22 cellular contexts compared by ENCODE assay signal in the genomic region with DNA sequence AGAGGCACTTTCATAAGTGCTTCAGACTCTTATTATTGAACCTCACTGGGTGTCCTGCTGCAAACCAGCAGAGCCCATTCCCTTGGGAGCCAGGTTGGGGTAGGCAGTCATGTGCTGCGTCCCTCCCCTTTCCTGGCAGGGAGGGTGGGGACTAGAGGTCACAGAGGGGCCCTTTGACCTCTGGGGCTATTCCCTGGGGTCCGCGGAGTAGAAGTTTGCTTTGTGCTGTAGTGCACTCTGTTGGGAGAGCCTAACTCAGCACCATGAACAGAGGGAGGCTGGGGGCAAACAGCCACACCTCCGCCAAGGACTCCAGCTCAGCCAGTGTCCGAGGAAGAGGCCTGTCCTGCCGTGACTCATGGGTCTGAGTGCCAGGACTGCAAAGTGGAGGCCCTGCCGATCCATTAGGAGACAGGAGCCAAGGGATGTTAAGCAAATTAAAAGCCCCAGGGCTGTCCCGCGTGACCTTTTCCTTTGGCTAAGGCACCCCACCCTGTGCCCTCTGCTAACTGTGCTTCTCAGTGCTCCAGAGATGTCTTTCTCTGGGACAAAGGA. TPM values are rescaled to one million over a fixed set of nuclear protein-coding genes. Genes with fewer than 3 reads are reported as not detected.
DNase-seq lines count a peak whose midpoint lies in the region; ATAC-seq and TF ChIP-seq lines count a peak whose summit lies in the region.
"Had no signal": no experiment of that assay in that cellular context is flagged by ENCODE, and none has a peak within 500 bp of the region (broad histone marks: within the 10 kb centered on the region; RNA-seq: fewer than 3 reads in every experiment).

No MANE protein-coding gene starts in this region.

- CTCF ChIA-PET in CD8-positive, alpha-beta T cell (lab: Charles Lee), result no interaction called here

- H3K36me3 Mint-ChIP-seq in glutamatergic neuron (ENCODE audit: unreplicated experiment), result no peaks in the 10 kb centered on the region
- no peaks in the 10 kb centered on the region for H3K36me3 Mint-ChIP-seq in CD8-positive, alpha-beta T cell

- no peak overlapping the region for H3K4me3 Mint-ChIP-seq in glutamatergic neuron (ENCODE audit: unreplicated experiment)
- H3K4me3 Mint-ChIP-seq in CD8-positive, alpha-beta T cell, result no peak overlapping the region

- H3K4me2 ChIP-seq in BLaER1 treated with 17β-estradiol and CSF1 and Interleukin-3, amounts not matched to agents 10 nM and 100 nM, result peak overlapping the region in 6 of 11 experiments; percentile 11 to 34 (median 26); a peak in 6 of 22 replicates
- H3K4me2 ChIP-seq: KMS-11 had no signal

- H3K9me3 Mint-ChIP-seq in glutamatergic neuron (ENCODE audit: unreplicated experiment), result peaks cover 11% of the 10 kb centered on the region
- H3K9me3 Mint-ChIP-seq in CD8-positive, alpha-beta T cell, result no peaks in the 10 kb centered on the region

- peaks cover 0 to 12% (median under 1%) of the 10 kb centered on the region in 11 experiments; a peak in 6 of 22 replicates for H4K20me1 ChIP-seq in BLaER1 treated with 17β-estradiol and CSF1 and Interleukin-3, amounts not matched to agents 10 nM and 100 nM

- no peak overlapping the region for H3K4me3 ChIP-seq in BLaER1 treated with 17β-estradiol and CSF1 and Interleukin-3, amounts not matched to agents 10 nM and 100 nM
- H3K4me3 ChIP-seq in MG63, result no peak overlapping the region
- no peak overlapping the region for H3K4me3 ChIP-seq in CD8-positive, alpha-beta T cell (ENCODE audit: low read depth, low read length)
- H3K4me3 ChIP-seq: SJSA1 had no signal

- peak; percentile 84 for DNase-seq in MG63
- DNase-seq in glutamatergic neuron, result peak; percentile 51
- peak; percentile 6 for DNase-seq in stromal cell of bone marrow (ENCODE audit: low read depth)
- no peak for DNase-seq in CD8-positive, alpha-beta T cell
- no peak for DNase-seq in GOT3 (lab: John Stamatoyannopoulos, UW)
- DNase-seq: ACHN, COR-L47, DMS79 treated with DMSO at 0.1 percent for 48 hours, HCEC 1CT, IMR-90, MV-4-11, NCI-H1105 treated with DMSO at 0.1 percent for 48 hours, NCI-H1694, NCI-H2107, NCI-H446 treated with DMSO at 0.1 percent for 48 hours, NCI-H526 treated with DMSO at 0.1 percent for 48 hours, OCI-M1 had no signal

- no peak for ATAC-seq in CD8-positive, alpha-beta T cell
- ATAC-seq in HG03045 (IDR thresholded peaks at IDR 0.05; ENCODE audit: unreplicated experiment), result no peak
- ATAC-seq: Right ventricle myocardium inferior had no signal

- H3K4me1 Mint-ChIP-seq in glutamatergic neuron (ENCODE audit: low read depth, unreplicated experiment), result peaks cover 9% of the 10 kb centered on the region
- H3K4me1 Mint-ChIP-seq in CD8-positive, alpha-beta T cell (ENCODE audit: low read depth), result peaks cover 7% of the 10 kb centered on the region

- no peaks in the 10 kb centered on the region for H3K9me3 ChIP-seq in BLaER1 treated with 17β-estradiol and CSF1 and Interleukin-3, amounts not matched to agents 10 nM and 100 nM (replicated peaks in 1 of 11)
- no peaks in the 10 kb centered on the region for H3K9me3 ChIP-seq in MG63
- H3K9me3 ChIP-seq in CD8-positive, alpha-beta T cell (ENCODE audit: low read length), result no peaks in the 10 kb centered on the region
- H3K9me3 ChIP-seq: SJSA1 had no signal

- peaks cover 33 to 44% (median 41%) of the 10 kb centered on the region in 11 experiments for H3K27me3 ChIP-seq in BLaER1 treated with 17β-estradiol and CSF1 and Interleukin-3, amounts not matched to agents 10 nM and 100 nM
- H3K27me3 ChIP-seq in MG63, result peaks cover 27% of the 10 kb centered on the region
- peaks cover 4% of the 10 kb centered on the region for H3K27me3 ChIP-seq in CD8-positive, alpha-beta T cell (ENCODE audit: insufficient read depth, low read length)

- peaks cover 0 to 17% (median 9%) of the 10 kb centered on the region in 10 experiments; a peak in 17 of 20 replicates for H3K4me1 ChIP-seq in BLaER1 treated with 17β-estradiol and CSF1 and Interleukin-3, amounts not matched to agents 10 nM and 100 nM
- no peaks in the 10 kb centered on the region for H3K4me1 ChIP-seq in CD8-positive, alpha-beta T cell (ENCODE audit: insufficient read depth, low read length)
- H3K4me1 ChIP-seq: SJSA1 had no signal

- no peak overlapping the region for H3K27ac Mint-ChIP-seq in glutamatergic neuron (ENCODE audit: unreplicated experiment)
- H3K27ac Mint-ChIP-seq in CD8-positive, alpha-beta T cell, result no peak overlapping the region

- H3K9ac ChIP-seq in BLaER1 treated with 17β-estradiol and CSF1 and Interleukin-3, amounts not matched to agents 10 nM and 100 nM, result no peak overlapping the region
- H3K9ac ChIP-seq: KMS-11 had no signal

- no peak for TF ChIP-seq CTCF in glutamatergic neuron (IDR thresholded peaks at IDR 0.05; ENCODE audit: partially characterized antibody, unreplicated experiment)
- TF ChIP-seq CTCF in CD8-positive, alpha-beta T cell (IDR thresholded peaks at IDR 0.05), result no peak

- H3K27me3 Mint-ChIP-seq in glutamatergic neuron (ENCODE audit: unreplicated experiment), result peaks cover 27% of the 10 kb centered on the region
- peaks cover 49% of the 10 kb centered on the region for H3K27me3 Mint-ChIP-seq in CD8-positive, alpha-beta T cell (ENCODE audit: low read depth)

- POLR2A ChIA-PET in CD8-positive, alpha-beta T cell (lab: Charles Lee), result no interaction called here

- H3K27ac ChIP-seq in BLaER1 treated with 17β-estradiol and CSF1 and Interleukin-3, amounts not matched to agents 10 nM and 100 nM, result no peak overlapping the region
- no peak overlapping the region for H3K27ac ChIP-seq in CD8-positive, alpha-beta T cell (ENCODE audit: low read depth, low read length)
- H3K27ac ChIP-seq: KMS-11, SJSA1 had no signal

- H3K36me3 ChIP-seq in BLaER1 treated with 17β-estradiol and CSF1 and Interleukin-3, amounts not matched to agents 10 nM and 100 nM, result no peaks in the 10 kb centered on the region
- H3K36me3 ChIP-seq in MG63, result no peaks in the 10 kb centered on the region
- H3K36me3 ChIP-seq in CD8-positive, alpha-beta T cell (ENCODE audit: insufficient read depth, low read length), result no peaks in the 10 kb centered on the region
- H3K36me3 ChIP-seq: SJSA1 had no signal

- intact Hi-C loops in CD8-positive, alpha-beta T cell (cut with DNase I, micrococcal nuclease), result loop anchor here in 1 of 2 experiments (5.0 kb wide), 1 partner anchor 612 kb away; no protein-coding TSS in a partner anchor

RNA-seq across cellular contexts. Expression of gene IGSF21, which starts 3.0 kb away (rescaled TPM):
- not detected in 2 replicates for total RNA-seq in MG63 (2014; rRNA removed; shearing (Covaris generic); ENCODE audit: low replicate concordance)
- total RNA-seq in glutamatergic neuron (ENCODE audit: unreplicated experiment), result 1.3 TPM
- total RNA-seq in CD8-positive, alpha-beta T cell, result not detected
- total RNA-seq: IMR-90, SJSA1 had no signal

Comparison
In these comparisons a context has a peak if more than half of its experiments do, and no peak if none do; other contexts are left out.
1. DNase-seq: peak in MG63 (single experiment), glutamatergic neuron (single experiment) and stromal cell of bone marrow (single experiment); none in CD8-positive, alpha-beta T cell (0 of 7) and GOT3 (single experiment).